1 cellular context compared by ENCODE assay signal in genomic region chr1:212678456-212679410, GRCh38.
TF ChIP-seq lines count a peak whose summit lies in the region.

No MANE protein-coding gene starts in this region.

TF ChIP-seq in GM12878, 131 proteins besides CTCF, POLR2A, EP300 and RAD21 (continued from another document and continues in another):
- TF ChIP-seq JUND (IDR thresholded peaks at IDR 0.05; ENCODE audit: low read depth, low read length) (peak; percentile 87), TBL1XR1 (IDR thresholded peaks at IDR 0.05; ENCODE audit: low read depth, low read length) (no peak; the same call in 1 of the 2 replicates), SKIL (IDR thresholded peaks at IDR 0.05; ENCODE audit: low read depth, poor library complexity, severe bottlenecking) (peak; percentile 78), ZNF24 (IDR thresholded peaks at IDR 0.05) (peak; percentile 71), CREM (IDR thresholded peaks at IDR 0.05; ENCODE audit: low read depth) (peak; percentile 91), NFXL1 (IDR thresholded peaks at IDR 0.05; ENCODE audit: borderline replicate concordance) (no peak), MTA2 (IDR thresholded peaks at IDR 0.05; ENCODE audit: low read depth) (peak; percentile 83), MLLT1 (IDR thresholded peaks at IDR 0.05) (0 out of 2 replicates have a peak, but pooled peaks have one; percentile 32), IKZF1 (conservative IDR thresholded peaks at IDR 0.05) (peak; percentile 99), USF1 (IDR thresholded peaks at IDR 0.05; ENCODE audit: borderline replicate concordance, extremely low read length, insufficient read depth, low read depth, low read length) (no peak), ATF2 (IDR thresholded peaks at IDR 0.05; ENCODE audit: low read length) (peak; percentile 93), IRF5 (IDR thresholded peaks at IDR 0.05; ENCODE audit: borderline replicate concordance) (no peak), POU2F2 (IDR thresholded peaks at IDR 0.05; ENCODE audit: borderline replicate concordance, low read depth, low read length) (peak; percentile 74; the same call in 2 of the 3 replicates), TARDBP (IDR thresholded peaks at IDR 0.05; ENCODE audit: borderline replicate concordance) (no peak), ESRRA (IDR thresholded peaks at IDR 0.05; ENCODE audit: low read length) (no peak), CUX1 (IDR thresholded peaks at IDR 0.05; ENCODE audit: insufficient replicate concordance, low read depth, low read length) (no peak), SUZ12 (IDR thresholded peaks at IDR 0.05; ENCODE audit: unreplicated experiment) (no peak), ZBTB11 (CRISPR knock-in tag; IDR thresholded peaks at IDR 0.05) (no peak), CEBPZ (IDR thresholded peaks at IDR 0.05; ENCODE audit: low read depth, low read length) (no peak), NR2C2 (IDR thresholded peaks at IDR 0.05; ENCODE audit: borderline replicate concordance, control insufficient read depth, insufficient read length, low read depth) (no peak), MXI1 (IDR thresholded peaks at IDR 0.05; ENCODE audit: low read depth, low read length) (no peak), E2F4 (IDR thresholded peaks at IDR 0.05; ENCODE audit: low read depth, low read length) (no peak), FOS (IDR thresholded peaks at IDR 0.05; ENCODE audit: borderline replicate concordance, extremely low read depth, insufficient read length) (no peak), BCLAF1 (IDR thresholded peaks at IDR 0.05) (no peak), NFYA (IDR thresholded peaks at IDR 0.05; ENCODE audit: borderline replicate concordance, low read depth, low read length) (no peak), KDM1A (IDR thresholded peaks at IDR 0.05; ENCODE audit: borderline replicate concordance) (no peak), STAT3 (IDR thresholded peaks at IDR 0.05; ENCODE audit: low read depth, low read length) (0 out of 2 replicates have a peak, but pooled peaks have one; percentile 71), JUNB (IDR thresholded peaks at IDR 0.05) (peak; percentile 100), BMI1 (IDR thresholded peaks at IDR 0.05; ENCODE audit: borderline replicate concordance) (peak; percentile 72; the same call in 1 of the 2 replicates), CBX5 (IDR thresholded peaks at IDR 0.05; ENCODE audit: low read depth) (peak; percentile 85)
